ENCODE assay signal across 17 cellular contexts in the genomic region with DNA sequence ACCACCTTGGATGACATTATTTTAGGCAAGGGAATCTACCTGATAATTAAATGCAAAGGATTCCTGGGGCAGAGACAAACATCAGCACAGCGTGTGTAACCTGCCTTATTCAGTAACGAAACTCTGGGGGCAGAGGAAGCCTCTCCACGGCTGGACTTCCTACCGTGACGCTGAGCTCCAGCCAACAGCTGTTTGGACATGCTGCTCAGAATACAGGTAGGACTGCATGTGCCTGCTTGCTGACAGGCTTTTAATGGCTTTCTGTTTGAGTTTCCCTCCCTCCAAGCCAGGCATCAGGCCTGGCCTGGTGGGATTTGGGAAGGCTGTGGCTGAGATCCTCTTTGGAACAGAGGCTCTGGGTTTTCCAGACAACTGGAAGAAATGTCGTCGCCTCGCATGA.
DNase-seq lines count a peak whose midpoint lies in the region; ATAC-seq, FAIRE-seq and TF ChIP-seq lines count a peak whose summit lies in the region.
"Had no signal": no experiment of that assay in that cellular context is flagged by ENCODE, and none has a peak within 500 bp of the region (broad histone marks: within the 10 kb centered on the region; RNA-seq: fewer than 3 reads in every experiment).

No MANE protein-coding gene starts in this region.

- H2BK5ac ChIP-seq in H1 (ENCODE audit: low read depth, low read length), result no peak overlapping the region

- no peak overlapping the region for H2AK5ac ChIP-seq in H1 (ENCODE audit: low read depth, low read length)

- TF ChIP-seq EP300 in H1 (IDR thresholded peaks at IDR 0.05; ENCODE audit: borderline replicate concordance in 1 of 2, low read depth in 2 of 2, low read length in 2 of 2), result no peak

- no peak overlapping the region for H3K14ac ChIP-seq in H1 (ENCODE audit: insufficient read length)

- H4K91ac ChIP-seq in H1 (replicated peaks; ENCODE audit: insufficient read length, low read length), result no peak overlapping the region

- POLR2A ChIA-PET in H1 (lab: Charles Lee; ENCODE audit: partially characterized antibody), result no interaction called here
- POLR2A ChIA-PET in CD4-positive, alpha-beta T cell (lab: Charles Lee), result no interaction called here

- H3K9me3 Mint-ChIP-seq in CD4-positive, alpha-beta T cell, result no peaks in the 10 kb centered on the region
- H3K9me3 Mint-ChIP-seq: activated T-cell treated with anti-CD3 and anti-CD28 coated beads, Interleukin-2, amount 50 U/mL, for 72 hours had no signal

- CTCF ChIA-PET in H1 (lab: Charles Lee; ENCODE audit: partially characterized antibody), result interaction anchor here (0.9 kb wide), 1 partner anchor 148 kb away, joined by 3 read pairs; no protein-coding TSS in a partner anchor
- CTCF ChIA-PET in CD4-positive, alpha-beta T cell (lab: Charles Lee), result no interaction called here

- no peak for TF ChIP-seq RAD21 in H1 (IDR thresholded peaks at IDR 0.05 in 1 of 2, conservative IDR thresholded peaks at IDR 0.05 in 1 of 2; ENCODE audit: low read depth in 2 of 2, low read length in 2 of 2)

- peak; percentile 53 for ATAC-seq in GM19452 (IDR thresholded peaks at IDR 0.05; ENCODE audit: unreplicated experiment)
- ATAC-seq in HG03442 (IDR thresholded peaks at IDR 0.05; ENCODE audit: unreplicated experiment), result peak; percentile 57
- ATAC-seq in sciatic nerve, result no peak
- ATAC-seq in CD4-positive, alpha-beta T cell (ENCODE audit: poor library complexity), result no peak
- ATAC-seq: activated T-cell treated with anti-CD3 and anti-CD28 coated beads, Interleukin-2, amount 50 U/mL, for 72 hours had no signal

- WGBS in H1 (ENCODE audit: extremely low coverage in 1 of 2, insufficient coverage in 1 of 2, insufficient read length in 1 of 2, insufficient replicate concordance in 2 of 2, low coverage in 1 of 2, low lambda C conversion rate in 2 of 2, missing lambda C conversion rate in 1 of 2), 2 experiments, result 61% methylated on average over 8 of the region's 8 CpGs; no CpG with 5 or more reads in 1 of the 2 experiments

- TF ChIP-seq POLR2A in H1 (IDR thresholded peaks at IDR 0.05; ENCODE audit: control extremely low read depth in 1 of 2, low read depth in 2 of 2, low read length in 2 of 2), result no peak

- H2BK120ac ChIP-seq in H1 (replicated peaks; ENCODE audit: low read depth, low read length), result no peak overlapping the region

- no peak for TF ChIP-seq CTCF in H1 (IDR thresholded peaks at IDR 0.05; ENCODE audit: control extremely low read depth in 1 of 3, insufficient read depth in 1 of 3, low read depth in 1 of 3, low read length in 3 of 3)
- TF ChIP-seq CTCF in CD4-positive, alpha-beta T cell (IDR thresholded peaks at IDR 0.05), result no peak

- peaks cover 0 to 17% (median 4%) of the 10 kb centered on the region in 4 experiments; a peak in 5 of 7 replicates for H3K4me1 ChIP-seq in H1 (replicated peaks in 1 of 4; ENCODE audit: control insufficient read depth in 3 of 4, insufficient read depth in 4 of 4, low read length in 3 of 4)

- H2BK12ac ChIP-seq in H1 (ENCODE audit: low read depth, low read length), result 0 out of 2 replicates have a peak overlapping the region, but pooled peaks have one; percentile 39

- no peak overlapping the region for H2BK15ac ChIP-seq in H1 (ENCODE audit: low read length)

- no peaks in the 10 kb centered on the region for H3K79me2 ChIP-seq in H1 (ENCODE audit: control insufficient read depth in 1 of 2, insufficient read depth in 2 of 2, low read length in 2 of 2)

- no peak overlapping the region for H3K4me3 Mint-ChIP-seq in CD4-positive, alpha-beta T cell
- H3K4me3 Mint-ChIP-seq: activated T-cell treated with anti-CD3 and anti-CD28 coated beads, Interleukin-2, amount 50 U/mL, for 72 hours had no signal

- no peak overlapping the region for H3K56ac ChIP-seq in H1 (replicated peaks; ENCODE audit: insufficient read length, low read depth, low read length)

- peak overlapping the region; percentile 41; the same call in 1 of the 2 replicates for H2AFZ ChIP-seq in H1 (ENCODE audit: low read length)

- H3K36me3 Mint-ChIP-seq in CD4-positive, alpha-beta T cell (ENCODE audit: low read depth), result no peaks in the 10 kb centered on the region

- no peaks in the 10 kb centered on the region for H3K23me2 ChIP-seq in H1 (ENCODE audit: low read depth, low read length)

- no peak overlapping the region for H3K9ac ChIP-seq in H1 (replicated peaks in 1 of 4; ENCODE audit: extremely low read depth in 1 of 4, low read depth in 3 of 4, low read length in 3 of 4)
- H3K9ac ChIP-seq: SK-N-SH had no signal

- H3K4me3 ChIP-seq in H1 (ENCODE audit: extremely low read depth in 1 of 4, insufficient read depth in 2 of 4, low read depth in 3 of 4, low read length in 4 of 4), result no peak overlapping the region
- H3K4me3 ChIP-seq: dorsolateral prefrontal cortex had no signal

- no peak overlapping the region for H3K23ac ChIP-seq in H1 (ENCODE audit: insufficient read length)

- no peak overlapping the region for H3K27ac ChIP-seq in H1 (ENCODE audit: low read depth, low read length)
- no peak overlapping the region for H3K27ac ChIP-seq in CD4-positive, alpha-beta T cell (ENCODE audit: low read depth, low read length)
- H3K27ac ChIP-seq: dorsolateral prefrontal cortex had no signal

- H3K4me1 Mint-ChIP-seq in CD4-positive, alpha-beta T cell (ENCODE audit: low read depth), result no peaks in the 10 kb centered on the region

- H3K9me3 ChIP-seq in H1 (ENCODE audit: insufficient read depth in 2 of 2, low read depth in 1 of 2, low read length in 1 of 2), result no peaks in the 10 kb centered on the region
- H3K9me3 ChIP-seq in CD4-positive, alpha-beta T cell (ENCODE audit: control insufficient read depth, low read length), result no peaks in the 10 kb centered on the region
- H3K9me3 ChIP-seq: SK-N-SH had no signal

- H3K36me3 ChIP-seq in H1 (ENCODE audit: control insufficient read depth in 2 of 4, insufficient read depth in 4 of 4, low read length in 3 of 4), result no peaks in the 10 kb centered on the region

- no peak overlapping the region for H4K5ac ChIP-seq in H1 (ENCODE audit: insufficient read length, low read depth, low read length)

- no peak overlapping the region for H3K4ac ChIP-seq in H1 (replicated peaks; ENCODE audit: insufficient read length, low read depth, low read length)

- peak; percentile 63 for FAIRE-seq in H1 (lab: Jason Lieb, UNC)
- FAIRE-seq: H54, TTC549 had no signal

- no peak overlapping the region; the same call in 1 of the 2 replicates for H4K8ac ChIP-seq in H1 (ENCODE audit: extremely low read depth, insufficient read depth, low read length)

- no peaks in the 10 kb centered on the region for H3K27me3 Mint-ChIP-seq in CD4-positive, alpha-beta T cell

- H4K20me1 ChIP-seq in H1 (replicated peaks in 1 of 2; ENCODE audit: control insufficient read depth in 1 of 2, insufficient read depth in 2 of 2, low read length in 2 of 2), result no peaks in the 10 kb centered on the region

- H3K4me2 ChIP-seq in H1 (ENCODE audit: insufficient read depth in 1 of 2, low read depth in 2 of 2, low read length in 2 of 2), result peak overlapping the region in 1 of 2 experiments; percentile 31; a peak in 2 of 4 replicates
- H3K4me2 ChIP-seq: SK-N-SH had no signal

- no peak overlapping the region for H3K27ac Mint-ChIP-seq in CD4-positive, alpha-beta T cell
- H3K27ac Mint-ChIP-seq: activated T-cell treated with anti-CD3 and anti-CD28 coated beads, Interleukin-2, amount 50 U/mL, for 72 hours had no signal

- intact Hi-C loops in sciatic nerve (cut with DNase I), result no loop called here
- intact Hi-C loops in CD4-positive, alpha-beta T cell (cut with DNase I, micrococcal nuclease), result no loop called here

- H3K18ac ChIP-seq in H1 (ENCODE audit: extremely low read depth, low read length), result no peak overlapping the region

- H3K27me3 ChIP-seq in H1 (replicated peaks in 1 of 4; ENCODE audit: control insufficient read depth in 3 of 4, extremely low read depth in 1 of 4, insufficient read depth in 3 of 4, low read length in 3 of 4), result no peaks in the 10 kb centered on the region
- no peaks in the 10 kb centered on the region for H3K27me3 ChIP-seq in CD4-positive, alpha-beta T cell (ENCODE audit: control insufficient read depth, insufficient read depth, low read length)

- no peaks in the 10 kb centered on the region for H3K79me1 ChIP-seq in H1 (ENCODE audit: low read depth, low read length)

- DNase-seq in H1 (ENCODE audit: low read depth in 1 of 2, low spot score in 2 of 2) (no peak), sciatic nerve (ENCODE audit: low spot score) (peak; percentile 28), activated T-cell treated with anti-CD3 and anti-CD28 coated beads for 4 hours (no peak)
- no peak for DNase-seq in CD4-positive, alpha-beta T cell
- DNase-seq in stimulated activated CD4-positive, alpha-beta T cell treated with anti-CD3 and anti-CD28 coated beads, Interleukin-2, amount 100 ng/mL, for 24 hours, result no peak
- DNase-seq: activated CD4-positive, alpha-beta T cell treated with anti-CD3 and anti-CD28 coated beads, Interleukin-2, amount 50 U/mL, for 4 hours; activated T-cell treated with anti-CD3 and anti-CD28 coated beads, Interleukin-2, amount 50 U/mL, for 72 hours; dorsolateral prefrontal cortex; kidney glomerular epithelial cell; NCI-H1694 treated with DMSO at 0.1 percent for 48 hours; NCI-H524 treated with DMSO at 0.1 percent for 48 hours; nucleus accumbens; SK-N-SH had no signal

- 0 out of 2 replicates have a peak overlapping the region, but pooled peaks have one; percentile 7 for H2BK20ac ChIP-seq in H1 (ENCODE audit: low read length)

TF ChIP-seq in H1, 55 proteins besides CTCF, POLR2A, EP300 and RAD21 (continues in another document):
- TF ChIP-seq NANOG (IDR thresholded peaks at IDR 0.05; ENCODE audit: insufficient read depth, low read depth, low read length, poor library complexity, severe bottlenecking), result no peak
- TF ChIP-seq TAF1 (IDR thresholded peaks at IDR 0.05; ENCODE audit: low read depth, low read length), result no peak
- TF ChIP-seq RNF2 (IDR thresholded peaks at IDR 0.05; ENCODE audit: borderline replicate concordance, low read depth, low read length, missing control alignments, poor library complexity, severe bottlenecking), result no peak
- no peak for TF ChIP-seq GABPA (IDR thresholded peaks at IDR 0.05; ENCODE audit: borderline replicate concordance, insufficient read depth, low read length)
- no peak for TF ChIP-seq CEBPB (IDR thresholded peaks at IDR 0.05; ENCODE audit: low read depth, low read length)
- TF ChIP-seq POLR2AphosphoS5 (IDR thresholded peaks at IDR 0.05; ENCODE audit: low read depth, low read length), result no peak
- no peak for TF ChIP-seq KDM5A (IDR thresholded peaks at IDR 0.05; ENCODE audit: low read length)
- no peak for TF ChIP-seq ASH2L (IDR thresholded peaks at IDR 0.05; ENCODE audit: low read length)
- no peak for TF ChIP-seq CBX8 (IDR thresholded peaks at IDR 0.05; ENCODE audit: borderline replicate concordance, low read depth, low read length)
- no peak for TF ChIP-seq EZH2 (IDR thresholded peaks at IDR 0.05; ENCODE audit: low read depth, low read length, severe bottlenecking)
- TF ChIP-seq CBX5 (IDR thresholded peaks at IDR 0.05; ENCODE audit: low read depth, low read length), result no peak
- no peak for TF ChIP-seq RFX5 (IDR thresholded peaks at IDR 0.05; ENCODE audit: borderline replicate concordance, low read depth, low read length)

Comparison
In these comparisons a context has a peak if more than half of its experiments do, and no peak if none do; other contexts are left out.
1. ATAC-seq: peak in GM19452 (single experiment) and HG03442 (single experiment); none in sciatic nerve (single experiment) and CD4-positive, alpha-beta T cell (single experiment).